1 cellular context compared by ENCODE assay signal in genomic region chr2:74454654-74455511, GRCh38.
TF ChIP-seq lines count a peak whose summit lies in the region.

Gene INO80B (plus strand): TSS chr2:74455087. CDS start chr2:74455117, 30 bp downstream.

TF ChIP-seq in HEK293, 187 proteins besides CTCF, POLR2A, EP300 and RAD21 (continued from another document and continues in another):
- TF ChIP-seq ZNF692 (tag by site-specific recombination; IDR thresholded peaks at IDR 0.05) (peak; percentile 79), ZNF24 (tag by site-specific recombination; IDR thresholded peaks at IDR 0.05) (peak; percentile 94), ZNF623 (tag by site-specific recombination; IDR thresholded peaks at IDR 0.05) (no peak), ZNF610 (tag by site-specific recombination; IDR thresholded peaks at IDR 0.05; ENCODE audit: borderline replicate concordance) (peak; percentile 65; the same call in 1 of the 2 replicates), ZNF239 (tag by site-specific recombination; IDR thresholded peaks at IDR 0.05) (no peak), BCL6B (tag by site-specific recombination; IDR thresholded peaks at IDR 0.05) (no peak), ZNF677 (tag by site-specific recombination; IDR thresholded peaks at IDR 0.05) (no peak), ZBTB7A (tag by site-specific recombination; IDR thresholded peaks at IDR 0.05; ENCODE audit: low read depth) (no peak), ZNF792 (tag by site-specific recombination; IDR thresholded peaks at IDR 0.05) (peak; percentile 82; the same call in 1 of the 2 replicates), ZNF311 (tag by site-specific recombination; IDR thresholded peaks at IDR 0.05; ENCODE audit: borderline replicate concordance) (no peak), ZNF488 (tag by site-specific recombination; IDR thresholded peaks at IDR 0.05) (no peak), ZNF26 (tag by site-specific recombination; IDR thresholded peaks at IDR 0.05) (no peak), ZNF449 (tag by site-specific recombination; IDR thresholded peaks at IDR 0.05) (peak; percentile 71), TRIM28 (IDR thresholded peaks at IDR 0.05; ENCODE audit: borderline replicate concordance, low read length) (peak; percentile 97), ZNF146 (tag by site-specific recombination; IDR thresholded peaks at IDR 0.05) (no peak), ZNF639 (tag by site-specific recombination; IDR thresholded peaks at IDR 0.05) (peak; percentile 98), ZNF280C (tag by site-specific recombination; IDR thresholded peaks at IDR 0.05) (no peak), KLF16 (tag by site-specific recombination; IDR thresholded peaks at IDR 0.05) (peak; percentile 100), ZBTB20 (tag by site-specific recombination; IDR thresholded peaks at IDR 0.05) (no peak), ZNF433 (tag by site-specific recombination; IDR thresholded peaks at IDR 0.05; ENCODE audit: low read depth) (no peak), ZNF16 (tag by site-specific recombination; IDR thresholded peaks at IDR 0.05; ENCODE audit: low read depth) (no peak), PRDM4 (tag by site-specific recombination; IDR thresholded peaks at IDR 0.05) (no peak), ZNF791 (tag by site-specific recombination; IDR thresholded peaks at IDR 0.05) (no peak), ZBTB6 (tag by site-specific recombination; IDR thresholded peaks at IDR 0.05) (peak; percentile 92), ZNF391 (tag by site-specific recombination; IDR thresholded peaks at IDR 0.05; ENCODE audit: borderline replicate concordance, low read depth) (peak; percentile 85; the same call in 1 of the 2 replicates), ZSCAN30 (tag by site-specific recombination; IDR thresholded peaks at IDR 0.05) (peak; percentile 41; the same call in 1 of the 2 replicates), GLI4 (tag by site-specific recombination; IDR thresholded peaks at IDR 0.05) (0 out of 2 replicates have a peak, but pooled peaks have one; percentile 31), ZNF558 (tag by site-specific recombination; IDR thresholded peaks at IDR 0.05) (peak; percentile 31; the same call in 1 of the 2 replicates), MEIS1 (CRISPR knock-in tag; IDR thresholded peaks at IDR 0.05; ENCODE audit: borderline replicate concordance) (no peak), ZNF132 (tag by site-specific recombination; IDR thresholded peaks at IDR 0.05; ENCODE audit: borderline replicate concordance) (no peak), ZNF366 (tag by site-specific recombination; conservative IDR thresholded peaks at IDR 0.05) (no peak; the same call in 1 of the 2 replicates), ZNF518A (tag by site-specific recombination; conservative IDR thresholded peaks at IDR 0.05; ENCODE audit: low read depth) (peak; percentile 86), ZNF112 (tag by site-specific recombination; IDR thresholded peaks at IDR 0.05) (no peak), KLF7 (tag by site-specific recombination; IDR thresholded peaks at IDR 0.05; ENCODE audit: borderline replicate concordance) (peak; percentile 91), ZBTB1 (tag by site-specific recombination; IDR thresholded peaks at IDR 0.05) (no peak), KLF1 (tag by site-specific recombination; IDR thresholded peaks at IDR 0.05) (peak; percentile 83), ZNF138 (tag by site-specific recombination; IDR thresholded peaks at IDR 0.05; ENCODE audit: borderline replicate concordance) (no peak), ZNF670 (tag by site-specific recombination; IDR thresholded peaks at IDR 0.05; ENCODE audit: low read depth) (no peak), ZNF624 (tag by site-specific recombination; IDR thresholded peaks at IDR 0.05) (no peak), ZNF211 (tag by site-specific recombination; IDR thresholded peaks at IDR 0.05; ENCODE audit: low read depth) (no peak), ZNF416 (tag by site-specific recombination; IDR thresholded peaks at IDR 0.05) (no peak), ZNF48 (tag by site-specific recombination; IDR thresholded peaks at IDR 0.05) (no peak), ZNF561 (tag by site-specific recombination; IDR thresholded peaks at IDR 0.05; ENCODE audit: borderline replicate concordance) (no peak), HOXA7 (CRISPR knock-in tag; IDR thresholded peaks at IDR 0.05; ENCODE audit: borderline replicate concordance) (no peak)
